ENCODE assay signal across 20 cellular contexts in the genomic region with DNA sequence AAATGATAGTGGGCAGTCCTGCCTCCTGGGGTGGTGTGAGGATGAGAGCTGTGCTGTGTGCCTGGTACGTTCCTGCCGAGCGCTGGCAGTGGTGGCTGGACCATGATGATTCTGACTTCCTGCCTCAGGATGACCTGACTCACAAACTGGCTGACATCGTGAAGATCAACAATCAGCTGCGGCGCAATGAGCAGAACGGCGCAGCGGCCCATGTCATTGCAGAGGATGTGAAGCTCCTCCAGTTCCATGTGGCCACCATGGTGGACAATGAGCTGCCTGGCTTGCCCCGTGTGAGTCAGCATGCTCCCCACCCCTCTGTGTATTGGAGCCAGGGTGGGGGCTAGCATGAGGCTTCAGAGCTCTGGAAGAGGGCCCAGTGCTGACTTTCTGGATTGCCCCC. TPM values are rescaled to one million over a fixed set of nuclear protein-coding genes. Genes with fewer than 3 reads are reported as not detected.
DNase-seq lines count a peak whose midpoint lies in the region; ATAC-seq and TF ChIP-seq lines count a peak whose summit lies in the region.
"Had no signal": no experiment of that assay in that cellular context is flagged by ENCODE, and none has a peak within 500 bp of the region (broad histone marks: within the 10 kb centered on the region; RNA-seq: fewer than 3 reads in every experiment).

No MANE protein-coding gene starts in this region.

- H3K36me3 ChIP-seq in Caco-2 (ENCODE audit: control insufficient read depth, insufficient read depth, low read length): no peaks in the 10 kb centered on the region; the same call in none of the 2 replicates
- H3K36me3 ChIP-seq: uterus had no signal

- no peak overlapping the region for H3K4me3 Mint-ChIP-seq in Caco-2 (ENCODE audit: unreplicated experiment)
- H3K4me3 Mint-ChIP-seq in effector memory CD8-positive, alpha-beta T cell: peak overlapping the region in 1 of 2 donors; percentile 53
- H3K4me3 Mint-ChIP-seq: activated T-helper 1 cell treated with anti-CD3 and anti-CD28 coated beads, Interleukin-12 subunit alpha, Interleukin-12 subunit beta, Interleukin-2, Interleukin-4 antibody, amounts not matched to agents 30 ng/mL and 10 ng/mL and 1 ng/mL, durations not matched to agents 14 hours and 24 hours and 36 hours had no signal

- no peaks in the 10 kb centered on the region for H3K9me3 Mint-ChIP-seq in Caco-2 (ENCODE audit: unreplicated experiment)
- H3K9me3 Mint-ChIP-seq in effector memory CD8-positive, alpha-beta T cell: no peaks in the 10 kb centered on the region
- H3K9me3 Mint-ChIP-seq: activated T-helper 1 cell treated with anti-CD3 and anti-CD28 coated beads, Interleukin-12 subunit alpha, Interleukin-12 subunit beta, Interleukin-2, Interleukin-4 antibody, amounts not matched to agents 30 ng/mL and 10 ng/mL and 1 ng/mL, durations not matched to agents 14 hours and 24 hours and 36 hours had no signal

- H3K9me3 ChIP-seq in Caco-2: no peaks in the 10 kb centered on the region
- H3K9me3 ChIP-seq: uterus had no signal

- no peak overlapping the region for H3K4me3 ChIP-seq in Caco-2 (ENCODE audit: low read depth, low read length)
- H3K4me3 ChIP-seq: uterus had no signal

- TF ChIP-seq CTCF in Caco-2 (IDR thresholded peaks at IDR 0.05; ENCODE audit: insufficient read depth in 1 of 2, low read depth in 1 of 2, low read length in 1 of 2, severe bottlenecking in 1 of 2, unreplicated experiment in 1 of 2): no peak

- CTCF ChIA-PET in Caco-2 (lab: Charles Lee): no interaction called here

- H3K36me3 Mint-ChIP-seq in Caco-2 (ENCODE audit: insufficient read depth, unreplicated experiment): peaks cover 67% of the 10 kb centered on the region
- H3K36me3 Mint-ChIP-seq in effector memory CD8-positive, alpha-beta T cell (ENCODE audit: insufficient read depth): peaks cover 91% of the 10 kb centered on the region

- POLR2A ChIA-PET in Caco-2 (lab: Charles Lee): no interaction called here

- peak overlapping the region; percentile 50 for H3K27ac Mint-ChIP-seq in Caco-2 (ENCODE audit: unreplicated experiment)
- peak overlapping the region in 1 of 2 donors; percentile 95 for H3K27ac Mint-ChIP-seq in effector memory CD8-positive, alpha-beta T cell
- H3K27ac Mint-ChIP-seq: activated T-helper 1 cell treated with anti-CD3 and anti-CD28 coated beads, Interleukin-12 subunit alpha, Interleukin-12 subunit beta, Interleukin-2, Interleukin-4 antibody, amounts not matched to agents 30 ng/mL and 10 ng/mL and 1 ng/mL, durations not matched to agents 14 hours and 24 hours and 36 hours had no signal

- DNase-seq in Caco-2 (no peak), lung microvascular endothelial cell (ENCODE audit: low read depth in 2 of 2) (peak; percentile 94 to 97), left colon (no peak), NCI-H2227 (lab: John Stamatoyannopoulos, UW; ENCODE audit: unreplicated experiment) (no peak)
- no peak for DNase-seq in effector memory CD8-positive, alpha-beta T cell
- DNase-seq in activated CD4-positive, alpha-beta T cell treated with anti-CD3 and anti-CD28 coated beads for 48 hours: no peak
- DNase-seq: caudate nucleus; CD4-positive, CD25-positive, alpha-beta regulatory T cell; DMS79; effector CD8-positive, alpha-beta T cell; hippocampal formation; NCI-H1048; NCI-H2081 treated with DMSO at 0.1 percent for 48 hours; NCI-H524 treated with DMSO at 0.1 percent for 48 hours; nucleus accumbens; SHP77 treated with DMSO at 0.1 percent for 48 hours; stimulated activated CD4-positive, alpha-beta T cell treated with anti-CD3 and anti-CD28 coated beads, Interleukin-2, amount 100 ng/mL, for 24 hours; T-helper 1 cell; uterus had no signal

- H3K4me1 Mint-ChIP-seq in Caco-2 (ENCODE audit: low read depth, unreplicated experiment): no peaks in the 10 kb centered on the region
- peaks cover 15 to 27% of the 10 kb centered on the region in 2 donors for H3K4me1 Mint-ChIP-seq in effector memory CD8-positive, alpha-beta T cell (ENCODE audit: low read depth in 2 of 2)

- no peaks in the 10 kb centered on the region for H3K27me3 Mint-ChIP-seq in Caco-2 (ENCODE audit: insufficient read depth, unreplicated experiment)
- H3K27me3 Mint-ChIP-seq in effector memory CD8-positive, alpha-beta T cell: no peaks in the 10 kb centered on the region
- H3K27me3 Mint-ChIP-seq: CD4-positive, CD25-positive, alpha-beta regulatory T cell had no signal

- no peaks in the 10 kb centered on the region for H3K27me3 ChIP-seq in Caco-2 (replicated peaks; ENCODE audit: control insufficient read depth, insufficient read depth, low read length)
- H3K27me3 ChIP-seq: uterus had no signal

- H3K4me1 ChIP-seq in Caco-2: no peaks in the 10 kb centered on the region
- H3K4me1 ChIP-seq: uterus had no signal

- intact Hi-C loops in Caco-2 (cut with micrococcal nuclease; ENCODE audit: unreplicated experiment): no loop called here
- intact Hi-C loops in left colon (cut with DNase I, micrococcal nuclease): no loop called here

- peak; percentile 5 for ATAC-seq in effector memory CD8-positive, alpha-beta T cell (replicated peaks)
- ATAC-seq in left colon: no peak

- BruUV-seq in Caco-2 (replicated peaks; lab: Mats Ljungman, UMichigan): no TSS peak

RNA-seq across cellular contexts. Expression of gene POLR2A, which starts 13.1 kb away (rescaled TPM):
- total RNA-seq in Caco-2 (2022) (69.8 and 72.1 TPM in 2 replicates), lung microvascular endothelial cell (56.0 and 70.0 TPM in 2 replicates), left colon (10 to 100 TPM; 83.8 to 100.0 TPM)

RNA-seq across cellular contexts. Expression of gene SLC35G6, which starts 16.0 kb away (rescaled TPM):
- total RNA-seq in Caco-2 (2022): not detected in 2 replicates
- not detected in 2 replicates for total RNA-seq in lung microvascular endothelial cell
- not detected for total RNA-seq in left colon
- total RNA-seq: activated T-helper 1 cell treated with anti-CD3 and anti-CD28 coated beads, Interleukin-12 subunit alpha, Interleukin-12 subunit beta, Interleukin-2, Interleukin-4 antibody, amounts not matched to agents 30 ng/mL and 10 ng/mL and 1 ng/mL, durations not matched to agents 14 hours and 24 hours and 36 hours; CD4-positive, CD25-positive, alpha-beta regulatory T cell; uterus had no signal

RNA-seq across cellular contexts. Expression of gene ZBTB4, which starts 17.8 kb away (rescaled TPM):
- total RNA-seq in Caco-2 (2022) (15.5 and 16.5 TPM in 2 replicates), lung microvascular endothelial cell (6.3 and 8.5 TPM in 2 replicates), left colon (10 to 100 TPM; 17.5 to 25.0 TPM)

RNA-seq across cellular contexts. Expression of gene TNFSF12, which starts 51.6 kb away (rescaled TPM):
- total RNA-seq in Caco-2 (2022) (not detected in 2 replicates), lung microvascular endothelial cell (4.4 and 4.8 TPM in 2 replicates), left colon (10 to 100 TPM in 1 of 2 donors, 1 to 10 TPM in 1; 9.8 to 17.3 TPM)

RNA-seq across cellular contexts. Expression of gene CHRNB1, which starts 52.4 kb away (rescaled TPM):
- total RNA-seq in Caco-2 (2022) (1.7 and 2.6 TPM in 2 replicates), lung microvascular endothelial cell (8.1 and 9.2 TPM in 2 replicates), left colon (10 to 100 TPM in 1 of 2 donors, 1 to 10 TPM in 1; 9.6 to 10.7 TPM)

Comparison
In these comparisons a context has a peak if more than half of its experiments do, and no peak if none do; other contexts are left out.
1. DNase-seq: peak in lung microvascular endothelial cell (2 of 2); none in Caco-2 (0 of 2), effector memory CD8-positive, alpha-beta T cell (0 of 3), activated CD4-positive, alpha-beta T cell treated with anti-CD3 and anti-CD28 coated beads for 48 hours (single experiment), left colon (0 of 2) and NCI-H2227 (single experiment).